In genomic region chr1:1243261-1243660, GRCh38 we compare ENCODE assay signal across 30 cellular contexts. TPM values are rescaled to one million over a fixed set of nuclear protein-coding genes. Genes with fewer than 3 reads are reported as not detected.
"Had no signal": no experiment of that assay in that cellular context is flagged by ENCODE, and none has a peak within 500 bp of the region (broad histone marks: within the 10 kb centered on the region; RNA-seq: fewer than 3 reads in every experiment).

No MANE protein-coding gene starts in this region.

- H3K9me3 ChIP-seq: esophagus squamous epithelium, heart right ventricle, lower lobe of right lung, neutrophil, testis, tibial artery had no signal

- H3K4me3 ChIP-seq: esophagus squamous epithelium, lower lobe of right lung, smooth muscle cell, testis, tibial artery had no signal

- H3K36me3 Mint-ChIP-seq: immature natural killer cell, natural killer cell, type B pancreatic cell had no signal

- H3K36me3 ChIP-seq: esophagus squamous epithelium, heart right ventricle, lower lobe of right lung, neutrophil had no signal

- H3K4me1 Mint-ChIP-seq: immature natural killer cell, natural killer cell had no signal

- H3K27me3 ChIP-seq: testis had no signal

- H2AFZ ChIP-seq: parathyroid adenoma had no signal

- H3K4me3 Mint-ChIP-seq: effector memory CD8-positive, alpha-beta T cell; immature natural killer cell; natural killer cell; type B pancreatic cell had no signal

- H3K27ac ChIP-seq: esophagus squamous epithelium, heart right ventricle, lower lobe of right lung, neutrophil, parathyroid adenoma, testis, tibial artery had no signal

- H3K27me3 Mint-ChIP-seq: effector memory CD8-positive, alpha-beta T cell had no signal

- H3K79me2 ChIP-seq: parathyroid adenoma had no signal

- H3K4me2 ChIP-seq: smooth muscle cell had no signal

- ATAC-seq: effector memory CD8-positive, alpha-beta T cell; left ventricle myocardium superior; lower lobe of right lung; natural killer cell had no signal

- H3K4me1 ChIP-seq: lower lobe of right lung, parathyroid adenoma had no signal

- H3K9ac ChIP-seq: parathyroid adenoma had no signal

- H3K9me3 Mint-ChIP-seq: effector memory CD8-positive, alpha-beta T cell; immature natural killer cell; natural killer cell; type B pancreatic cell had no signal

- DNase-seq: cortex of kidney; effector memory CD8-positive, alpha-beta T cell; erythroblast; esophagus squamous epithelium; foreskin melanocyte; hypothalamus; immature natural killer cell; islet precursor cell; kidney glomerular epithelial cell; left colon; left ventricle myocardium superior; lower lobe of right lung; natural killer cell; stimulated activated CD4-positive, alpha-beta T cell treated with anti-CD3 and anti-CD28 coated beads, Interleukin-12 subunit alpha, Interleukin-12 subunit beta, amount 100 ng/mL, for 4 hours; stimulated activated CD4-positive, alpha-beta T cell treated with anti-CD3 and anti-CD28 coated beads, Interleukin-1b, Interleukin-23, amount 100 ng/mL, for 48 hours; stimulated activated CD4-positive, alpha-beta T cell treated with anti-CD3 and anti-CD28 coated beads, Interleukin-4, amount 100 ng/mL, for 1 hour; stimulated activated CD8-positive, alpha-beta memory T cell treated with anti-CD3 and anti-CD28 coated beads, Interleukin-4, amount 100 ng/mL, for 48 hours; stimulated activated naive CD4-positive, alpha-beta T cell; substantia nigra; testis; tibial artery had no signal

- H3K27ac Mint-ChIP-seq: effector memory CD8-positive, alpha-beta T cell; immature natural killer cell; natural killer cell; progenitor cell of endocrine pancreas; type B pancreatic cell had no signal

- FAIRE-seq: endometrium had no signal

RNA-seq across cellular contexts. Expression of gene C1QTNF12, which starts 3.3 kb away (rescaled TPM):
- polyA plus RNA-seq: immature natural killer cell had no signal

RNA-seq across cellular contexts. Expression of gene TNFRSF4, which starts 29.3 kb away (rescaled TPM):
- total RNA-seq: myocyte, smooth muscle cell had no signal
- polyA plus RNA-seq: neural cell, smooth muscle cell had no signal
